In genomic region chr5:68215208-68215887, GRCh38 we compare ENCODE assay signal across 8 cellular contexts.
DNase-seq lines count a peak whose midpoint lies in the region; ATAC-seq and TF ChIP-seq lines count a peak whose summit lies in the region.

Gene PIK3R1 (plus strand): TSS chr5:68215756. CDS start chr5:68226676, 10,920 bp downstream.

- DNase-seq in 8988T (peak; percentile 88), NCI-H2081 treated with DMSO at 0.1 percent for 48 hours (lab: John Stamatoyannopoulos, UW) (peak; percentile 35), T1000 (lab: John Stamatoyannopoulos, UW) (peak; percentile 95), astrocyte of the hippocampus (ENCODE audit: low read depth, low spot score) (peak; percentile 99), hippocampal formation (lab: John Stamatoyannopoulos, UW) (peak; percentile 97 to 98), retinal pigment epithelial cell (ENCODE audit: low read depth) (peak; percentile 69)

- H3K4me3 ChIP-seq in retinal pigment epithelial cell (ENCODE audit: low read length), result peak within 1 kb of the TSS; percentile 76

- ATAC-seq in GM18520 (IDR thresholded peaks at IDR 0.05; ENCODE audit: unreplicated experiment) (peak; percentile 82), HG03060 (IDR thresholded peaks at IDR 0.05; ENCODE audit: low read depth, unreplicated experiment) (peak; percentile 52)

- TF ChIP-seq CTCF in retinal pigment epithelial cell (conservative IDR thresholded peaks at IDR 0.05; ENCODE audit: low read depth, low read length), result peak; percentile 29

Comparison
In these comparisons a context has a peak if more than half of its experiments do, and no peak if none do; other contexts are left out.
1. Peak in every context shown above with its lines: DNase-seq, ATAC-seq and H3K4me3 ChIP-seq.
2. DNase-seq: peak in every context shown above with its lines; median percentile 99 in astrocyte of the hippocampus; 98 in hippocampal formation; 95 in T1000; 88 in 8988T; 69 in retinal pigment epithelial cell; 35 in NCI-H2081 treated with DMSO at 0.1 percent for 48 hours.